Comparison of ENCODE assay signal across 1 cellular context in genomic region chr15:89136818-89137772, GRCh38.
TF ChIP-seq lines count a peak whose summit lies in the region.

No MANE protein-coding gene starts in this region.

TF ChIP-seq in HepG2, 621 proteins besides CTCF, POLR2A, EP300 and RAD21 (continued from another document and continues in another):
- TF ChIP-seq ZXDC (CRISPR knock-in tag; IDR thresholded peaks at IDR 0.05) (no peak), ZNF552 (CRISPR knock-in tag; IDR thresholded peaks at IDR 0.05; ENCODE audit: borderline replicate concordance) (no peak), ZNF34 (CRISPR knock-in tag; IDR thresholded peaks at IDR 0.05; ENCODE audit: borderline replicate concordance) (no peak), MYNN (CRISPR knock-in tag; IDR thresholded peaks at IDR 0.05; ENCODE audit: low read depth) (no peak; the same call in 1 of the 2 replicates), ZNF766 (CRISPR knock-in tag; IDR thresholded peaks at IDR 0.05; ENCODE audit: borderline replicate concordance) (no peak), ZEB1 (IDR thresholded peaks at IDR 0.05; ENCODE audit: insufficient replicate concordance, low read depth) (no peak), DMAP1 (CRISPR knock-in tag; IDR thresholded peaks at IDR 0.05) (no peak), ZSCAN12 (CRISPR knock-in tag; IDR thresholded peaks at IDR 0.05) (no peak), WIZ (CRISPR knock-in tag; IDR thresholded peaks at IDR 0.05) (no peak), SMC3 (IDR thresholded peaks at IDR 0.05; ENCODE audit: low read length) (peak; percentile 12; the same call in 1 of the 2 replicates), TMF1 (CRISPR knock-in tag; IDR thresholded peaks at IDR 0.05; ENCODE audit: low read depth) (no peak), ZNF746 (CRISPR knock-in tag; IDR thresholded peaks at IDR 0.05) (no peak), ZNF790 (CRISPR knock-in tag; IDR thresholded peaks at IDR 0.05; ENCODE audit: borderline replicate concordance) (no peak), MAFK (conservative IDR thresholded peaks at IDR 0.05 in 1 of 2, IDR thresholded peaks at IDR 0.05 in 1 of 2; ENCODE audit: low read length in 2 of 2) (no peak; a peak in 1 of 4 replicates), AFF4 (CRISPR knock-in tag; IDR thresholded peaks at IDR 0.05) (peak; percentile 47; the same call in 1 of the 2 replicates), ZFYVE20 (CRISPR knock-in tag; IDR thresholded peaks at IDR 0.05; ENCODE audit: borderline replicate concordance, low read depth) (no peak), ZNF205 (CRISPR knock-in tag; IDR thresholded peaks at IDR 0.05) (peak; percentile 98), NR3C1 (CRISPR knock-in tag; IDR thresholded peaks at IDR 0.05) (no peak), GTF3A (CRISPR knock-in tag; conservative IDR thresholded peaks at IDR 0.05) (no peak), ATF5 (CRISPR knock-in tag; IDR thresholded peaks at IDR 0.05; ENCODE audit: low read depth) (peak; percentile 61; the same call in 1 of the 2 replicates), TGIF2 (CRISPR knock-in tag; IDR thresholded peaks at IDR 0.05) (peak; percentile 51), ZNF501 (CRISPR knock-in tag; IDR thresholded peaks at IDR 0.05) (no peak), GATAD2A (CRISPR knock-in tag; IDR thresholded peaks at IDR 0.05) (peak; percentile 97), REXO4 (CRISPR knock-in tag; IDR thresholded peaks at IDR 0.05; ENCODE audit: borderline replicate concordance) (no peak), SRSF4 (IDR thresholded peaks at IDR 0.05; ENCODE audit: low read depth, low read length, poor library complexity, severe bottlenecking) (no peak), KDM3A (CRISPR knock-in tag; IDR thresholded peaks at IDR 0.05; ENCODE audit: low read depth) (0 out of 2 replicates have a peak, but pooled peaks have one; percentile 64), CBFB (CRISPR knock-in tag; IDR thresholded peaks at IDR 0.05) (peak; percentile 44; the same call in 1 of the 2 replicates), PHB2 (IDR thresholded peaks at IDR 0.05; ENCODE audit: partially characterized antibody) (no peak), ZNF350 (CRISPR knock-in tag; IDR thresholded peaks at IDR 0.05; ENCODE audit: borderline replicate concordance, low read depth) (peak; percentile 71), TOE1 (CRISPR knock-in tag; IDR thresholded peaks at IDR 0.05) (no peak), ZNF124 (CRISPR knock-in tag; IDR thresholded peaks at IDR 0.05) (peak; percentile 75; the same call in 1 of the 2 replicates), ZNF737 (CRISPR knock-in tag; IDR thresholded peaks at IDR 0.05; ENCODE audit: borderline replicate concordance) (no peak), PAXIP1 (CRISPR knock-in tag; conservative IDR thresholded peaks at IDR 0.05) (peak; percentile 95), GATAD1 (CRISPR knock-in tag; IDR thresholded peaks at IDR 0.05) (peak; percentile 56; the same call in 1 of the 2 replicates), NFIB (CRISPR knock-in tag; IDR thresholded peaks at IDR 0.05; ENCODE audit: borderline replicate concordance) (no peak)
- TF ChIP-seq, protein P1, sequence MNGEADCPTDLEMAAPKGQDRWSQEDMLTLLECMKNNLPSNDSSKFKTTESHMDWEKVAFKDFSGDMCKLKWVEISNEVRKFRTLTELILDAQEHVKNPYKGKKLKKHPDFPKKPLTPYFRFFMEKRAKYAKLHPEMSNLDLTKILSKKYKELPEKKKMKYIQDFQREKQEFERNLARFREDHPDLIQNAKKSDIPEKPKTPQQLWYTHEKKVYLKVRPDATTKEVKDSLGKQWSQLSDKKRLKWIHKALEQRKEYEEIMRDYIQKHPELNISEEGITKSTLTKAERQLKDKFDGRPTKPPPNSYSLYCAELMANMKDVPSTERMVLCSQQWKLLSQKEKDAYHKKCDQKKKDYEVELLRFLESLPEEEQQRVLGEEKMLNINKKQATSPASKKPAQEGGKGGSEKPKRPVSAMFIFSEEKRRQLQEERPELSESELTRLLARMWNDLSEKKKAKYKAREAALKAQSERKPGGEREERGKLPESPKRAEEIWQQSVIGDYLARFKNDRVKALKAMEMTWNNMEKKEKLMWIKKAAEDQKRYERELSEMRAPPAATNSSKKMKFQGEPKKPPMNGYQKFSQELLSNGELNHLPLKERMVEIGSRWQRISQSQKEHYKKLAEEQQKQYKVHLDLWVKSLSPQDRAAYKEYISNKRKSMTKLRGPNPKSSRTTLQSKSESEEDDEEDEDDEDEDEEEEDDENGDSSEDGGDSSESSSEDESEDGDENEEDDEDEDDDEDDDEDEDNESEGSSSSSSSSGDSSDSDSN (CRISPR knock-in tag; IDR thresholded peaks at IDR 0.05) = peak; percentile 46
- TF ChIP-seq, protein P2, sequence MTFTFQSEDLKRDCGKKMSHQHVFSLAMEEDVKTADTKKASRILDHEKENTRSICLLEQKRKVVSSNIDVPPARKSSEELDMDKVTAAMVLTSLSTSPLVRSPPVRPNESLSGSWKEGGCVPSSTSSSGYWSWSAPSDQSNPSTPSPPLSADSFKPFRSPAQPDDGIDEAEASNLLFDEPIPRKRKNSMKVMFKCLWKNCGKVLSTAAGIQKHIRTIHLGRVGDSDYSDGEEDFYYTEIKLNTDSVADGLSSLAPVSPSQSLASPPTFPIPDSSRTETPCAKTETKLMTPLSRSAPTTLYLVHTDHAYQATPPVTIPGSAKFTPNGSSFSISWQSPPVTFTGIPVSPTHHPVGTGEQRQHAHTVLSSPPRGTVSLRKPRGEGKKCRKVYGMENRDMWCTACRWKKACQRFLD (CRISPR knock-in tag; IDR thresholded peaks at IDR 0.05; ENCODE audit: borderline replicate concordance) = no peak
- TF ChIP-seq, protein P3, sequence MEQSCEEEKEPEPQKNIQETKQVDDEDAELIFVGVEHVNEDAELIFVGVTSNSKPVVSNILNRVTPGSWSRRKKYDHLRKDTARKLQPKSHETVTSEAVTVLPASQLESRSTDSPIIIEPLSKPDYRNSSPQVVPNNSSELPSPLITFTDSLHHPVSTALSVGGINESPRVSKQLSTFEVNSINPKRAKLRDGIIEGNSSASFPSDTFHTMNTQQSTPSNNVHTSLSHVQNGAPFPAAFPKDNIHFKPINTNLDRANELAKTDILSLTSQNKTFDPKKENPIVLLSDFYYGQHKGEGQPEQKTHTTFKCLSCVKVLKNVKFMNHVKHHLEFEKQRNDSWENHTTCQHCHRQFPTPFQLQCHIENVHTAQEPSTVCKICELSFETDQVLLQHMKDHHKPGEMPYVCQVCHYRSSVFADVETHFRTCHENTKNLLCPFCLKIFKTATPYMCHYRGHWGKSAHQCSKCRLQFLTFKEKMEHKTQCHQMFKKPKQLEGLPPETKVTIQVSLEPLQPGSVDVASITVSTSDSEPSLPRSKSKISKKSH (CRISPR knock-in tag; IDR thresholded peaks at IDR 0.05; ENCODE audit: borderline replicate concordance) = no peak
